Comparison of ENCODE assay signal across 33 cellular contexts in the genomic region with DNA sequence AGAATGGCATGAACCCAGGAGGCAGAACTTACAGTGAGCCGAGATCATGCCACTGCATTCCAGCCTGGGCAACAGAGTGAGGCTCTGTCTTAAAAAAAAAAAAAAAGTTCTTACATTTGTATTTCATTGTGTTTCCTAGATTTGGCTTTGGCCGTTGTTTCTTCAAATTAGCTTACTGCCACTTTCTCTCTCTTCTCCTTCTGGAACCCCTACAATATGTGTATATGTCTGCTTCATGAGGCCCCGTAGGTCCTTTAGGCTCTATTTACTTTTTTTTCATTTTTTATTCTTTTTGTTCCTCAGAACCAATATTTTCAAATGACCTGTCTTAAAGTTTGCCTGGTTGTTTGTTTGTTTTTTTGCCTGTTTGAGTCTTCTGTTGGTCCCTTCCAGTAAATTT.
"Had no signal": no experiment of that assay in that cellular context is flagged by ENCODE, and none has a peak within 500 bp of the region (broad histone marks: within the 10 kb centered on the region; RNA-seq: fewer than 3 reads in every experiment).

No MANE protein-coding gene starts in this region.

- H3K4me3 ChIP-seq: adrenal gland, ascending aorta, body of pancreas, breast epithelium, cardiac muscle cell had no signal

- H3K36me3 ChIP-seq: adrenal gland, ascending aorta, brain microvascular endothelial cell, breast epithelium, cardiac muscle cell had no signal

- H3K27me3 ChIP-seq: adrenal gland, ascending aorta, body of pancreas, brain microvascular endothelial cell, breast epithelium, cardiac muscle cell had no signal

- H3K4me1 ChIP-seq: adrenal gland, ascending aorta, body of pancreas, breast epithelium had no signal

- FAIRE-seq: astrocyte, bronchial epithelial cell had no signal

- ATAC-seq: activated naive CD4-positive, alpha-beta T cell treated with anti-CD3 and anti-CD28 coated beads, Interleukin-2, amount 50 U/mL, for 72 hours; activated naive CD8-positive, alpha-beta T cell treated with anti-CD3 and anti-CD28 coated beads, Interleukin-2, amount 50 U/mL, for 24 hours; activated T-cell treated with anti-CD3 and anti-CD28 coated beads, Interleukin-2, amount 50 U/mL, for 4 hours; activated T-cell treated with anti-CD3 and anti-CD28 coated beads, Interleukin-2, amount 50 U/mL, for 72 hours; activated T-helper 17 cell treated with anti-CD3 and anti-CD28 coated beads, Interleukin-2, amount 50 U/mL, for 72 hours; body of pancreas had no signal

- H3K9me3 ChIP-seq: adrenal gland, ascending aorta, body of pancreas, breast epithelium had no signal

- DNase-seq: activated effector memory CD4-positive, alpha-beta T cell treated with anti-CD3 and anti-CD28 coated beads, Interleukin-2, amount 50 U/mL, for 16 hours; activated effector memory CD4-positive, alpha-beta T cell treated with Interleukin-2 at 50 U/mL for 16 hours; activated gamma-delta T cell; activated gamma-delta T cell treated with Interleukin-2 at 50 U/mL for 16 hours; activated naive CD4-positive, alpha-beta T cell; activated naive CD4-positive, alpha-beta T cell treated with anti-CD3 and anti-CD28 coated beads for 36 hours; activated naive CD4-positive, alpha-beta T cell treated with anti-CD3 and anti-CD28 coated beads, Interleukin-2, amount 10 ng/mL, durations not matched to agents 7 days and 5 days; activated naive CD4-positive, alpha-beta T cell treated with anti-CD3 and anti-CD28 coated beads, Interleukin-2, amount 50 U/mL, for 16 hours; activated naive CD4-positive, alpha-beta T cell treated with Interleukin-2 at 50 U/mL for 16 hours; activated naive CD8-positive, alpha-beta T cell treated with anti-CD3 and anti-CD28 coated beads for 36 hours; activated naive CD8-positive, alpha-beta T cell treated with anti-CD3 and anti-CD28 coated beads, Interleukin-2, amount 10 ng/mL, durations not matched to agents 7 days and 5 days; activated naive CD8-positive, alpha-beta T cell treated with anti-CD3 and anti-CD28 coated beads, Interleukin-2, amount 50 U/mL, for 24 hours; activated T-cell treated with anti-CD3 and anti-CD28 coated beads, Interleukin-2, amount 50 U/mL, for 24 hours; activated T-cell treated with anti-CD3 and anti-CD28 coated beads, Interleukin-2, amount 50 U/mL, for 4 hours; activated T-cell treated with anti-CD3 and anti-CD28 coated beads, Interleukin-2, amount 50 U/mL, for 48 hours; activated T-cell treated with anti-CD3 and anti-CD28 coated beads, Interleukin-2, amount 50 U/mL, for 72 hours; adrenal gland; amniotic stem cell; amygdala; anterior cingulate cortex; aorta; body of pancreas; brain microvascular endothelial cell; caudate nucleus; central memory CD4-positive, alpha-beta T cell; cerebellar nuclear complex had no signal

- H3K27ac ChIP-seq: adrenal gland, ascending aorta, body of pancreas, brain microvascular endothelial cell, breast epithelium, cardiac muscle cell had no signal
